8 cellular contexts compared by ENCODE assay signal in genomic region chr17:36072431-36073121, GRCh38. TPM values are rescaled to one million over a fixed set of nuclear protein-coding genes. Genes with fewer than 3 reads are reported as not detected.
DNase-seq lines count a peak whose midpoint lies in the region; ATAC-seq, FAIRE-seq and TF ChIP-seq lines count a peak whose summit lies in the region.

No MANE protein-coding gene starts in this region.

- CTCF ChIA-PET in AG04450 (lab: Charles Lee) (interaction anchor here (0.6 to 2.5 kb wide), 12 partner anchors 9 to 103 kb away, joined by 3 to 20 read pairs (median 3); partner anchors contain the start of gene CCL18), endothelial cell of umbilical vein (lab: Charles Lee) (interaction anchor here (0.6 to 11.3 kb wide), 47 partner anchors 8 to 410 kb away, joined by 3 to 467 read pairs (median 6); partner anchors contain the start of genes CCL14, CCL15, CCL16 and CCL23)
- CTCF ChIA-PET in activated CD4-positive, alpha-beta memory T cell treated with anti-CD3 and anti-CD28 coated beads, Interleukin-2, amount 10 ng/mL, durations not matched to agents 7 days and 5 days (lab: Charles Lee), result interaction anchor here (0.7 to 4.5 kb wide), 27 partner anchors 9 to 224 kb away, joined by 3 to 31 read pairs (median 4); partner anchors contain the start of genes CCL16, CCL18 and CCL3

- peak overlapping the region; percentile 27 for H3K27ac Mint-ChIP-seq in activated CD4-positive, alpha-beta memory T cell treated with anti-CD3 and anti-CD28 coated beads, Interleukin-2, amount 10 ng/mL, durations not matched to agents 7 days and 5 days
- H3K27ac Mint-ChIP-seq in natural killer cell treated with Interleukin-12 subunit alpha and Interleukin-12 subunit beta and Interleukin-15 and Interleukin-18, amount 100 ng/mL, for 72 hours, result peak overlapping the region; percentile 92 to 98
- H3K27ac Mint-ChIP-seq in type B pancreatic cell, result no peak overlapping the region

- in situ Hi-C loops in GM13977 (cut with MboI; ENCODE audit: low pct_unique_long_range_greater_than_20kb, low sequenced_read_pairs, unreplicated experiment), result loop anchor here (10.0 kb wide), 1 partner anchor 58 kb away; the partner anchor contains the start of gene CCL23

- H3K9me3 ChIP-seq in AG04450 (ENCODE audit: control insufficient read depth, insufficient read depth, low read length), result no peaks in the 10 kb centered on the region
- H3K9me3 ChIP-seq in MG63, result no peaks in the 10 kb centered on the region
- no peaks in the 10 kb centered on the region for H3K9me3 ChIP-seq in endothelial cell of umbilical vein (replicated peaks; ENCODE audit: control insufficient read depth, insufficient read depth, low read length)

- H3K4me3 ChIP-seq in AG04450 (ENCODE audit: low read depth, low read length) (no peak overlapping the region), MG63 (no peak overlapping the region), endothelial cell of umbilical vein (replicated peaks in 1 of 3; ENCODE audit: insufficient read depth in 1 of 3, low read depth in 1 of 3, low read length in 3 of 3) (no peak overlapping the region)

- POLR2A ChIA-PET in AG04450 (lab: Yijun Ruan, JAX) (no interaction called here), endothelial cell of umbilical vein (lab: Charles Lee) (interaction anchor here (1.0 to 1.1 kb wide), 3 partner anchors 95 to 103 kb away, joined by 3 to 5 read pairs (median 4); no protein-coding TSS in a partner anchor)
- POLR2A ChIA-PET in activated CD4-positive, alpha-beta memory T cell treated with anti-CD3 and anti-CD28 coated beads, Interleukin-2, amount 10 ng/mL, durations not matched to agents 7 days and 5 days (lab: Charles Lee), result interaction anchor here (1.1 to 1.8 kb wide), 2 partner anchors 10 to 13 kb away, joined by 3 to 9 read pairs; no protein-coding TSS in a partner anchor

- no peaks in the 10 kb centered on the region for H3K36me3 Mint-ChIP-seq in activated CD4-positive, alpha-beta memory T cell treated with anti-CD3 and anti-CD28 coated beads, Interleukin-2, amount 10 ng/mL, durations not matched to agents 7 days and 5 days (ENCODE audit: low read depth)
- peaks cover under 1% of the 10 kb centered on the region for H3K36me3 Mint-ChIP-seq in natural killer cell treated with Interleukin-12 subunit alpha and Interleukin-12 subunit beta and Interleukin-15 and Interleukin-18, amount 100 ng/mL, for 72 hours
- H3K36me3 Mint-ChIP-seq in type B pancreatic cell, result no peaks in the 10 kb centered on the region

- ATAC-seq in natural killer cell treated with Interleukin-12 subunit alpha and Interleukin-12 subunit beta and Interleukin-15 and Interleukin-18, amount 100 ng/mL, for 72 hours, result peak; percentile 84
- ATAC-seq in GM21619 (IDR thresholded peaks at IDR 0.05; ENCODE audit: unreplicated experiment), result no peak

- H3K27me3 ChIP-seq in AG04450 (ENCODE audit: control insufficient read depth, insufficient read depth, low read length) (peaks cover 2% of the 10 kb centered on the region), MG63 (peaks cover 3% of the 10 kb centered on the region; the same call in 1 of the 2 replicates), endothelial cell of umbilical vein (ENCODE audit: control insufficient read depth in 2 of 2, insufficient read depth in 2 of 2, low read length in 2 of 2) (peaks cover 4 to 10% of the 10 kb centered on the region in 2 experiments)

- FAIRE-seq in endothelial cell of umbilical vein (lab: Jason Lieb, UNC), result no peak

- H3K79me2 ChIP-seq in endothelial cell of umbilical vein (ENCODE audit: control insufficient read depth, insufficient read depth, low read length), result no peaks in the 10 kb centered on the region

- dilution Hi-C loops in endothelial cell of umbilical vein (cut with MboI; ENCODE audit: extremely low pct_ligation_motif_present, low sequenced_read_pairs), result no loop called here

- no peak for TF ChIP-seq POLR2A in endothelial cell of umbilical vein (IDR thresholded peaks at IDR 0.05; ENCODE audit: low read depth, low read length)

- no peak overlapping the region for H3K4me3 Mint-ChIP-seq in activated CD4-positive, alpha-beta memory T cell treated with anti-CD3 and anti-CD28 coated beads, Interleukin-2, amount 10 ng/mL, durations not matched to agents 7 days and 5 days
- peak overlapping the region; percentile 64 for H3K4me3 Mint-ChIP-seq in natural killer cell treated with Interleukin-12 subunit alpha and Interleukin-12 subunit beta and Interleukin-15 and Interleukin-18, amount 100 ng/mL, for 72 hours
- H3K4me3 Mint-ChIP-seq in type B pancreatic cell, result no peak overlapping the region

- no peaks in the 10 kb centered on the region for H3K9me1 ChIP-seq in endothelial cell of umbilical vein (replicated peaks; ENCODE audit: control insufficient read depth, extremely low read depth, insufficient read depth, low read length)

- peaks cover 31% of the 10 kb centered on the region for H3K4me1 Mint-ChIP-seq in activated CD4-positive, alpha-beta memory T cell treated with anti-CD3 and anti-CD28 coated beads, Interleukin-2, amount 10 ng/mL, durations not matched to agents 7 days and 5 days
- peaks cover 63 to 80% of the 10 kb centered on the region in 2 donors for H3K4me1 Mint-ChIP-seq in natural killer cell treated with Interleukin-12 subunit alpha and Interleukin-12 subunit beta and Interleukin-15 and Interleukin-18, amount 100 ng/mL, for 72 hours (ENCODE audit: low read depth in 2 of 2)
- no peaks in the 10 kb centered on the region for H3K4me1 Mint-ChIP-seq in type B pancreatic cell (ENCODE audit: unreplicated experiment)

- no peaks in the 10 kb centered on the region for H3K9me3 Mint-ChIP-seq in activated CD4-positive, alpha-beta memory T cell treated with anti-CD3 and anti-CD28 coated beads, Interleukin-2, amount 10 ng/mL, durations not matched to agents 7 days and 5 days
- H3K9me3 Mint-ChIP-seq in natural killer cell treated with Interleukin-12 subunit alpha and Interleukin-12 subunit beta and Interleukin-15 and Interleukin-18, amount 100 ng/mL, for 72 hours, result no peaks in the 10 kb centered on the region
- H3K9me3 Mint-ChIP-seq in type B pancreatic cell, result no peaks in the 10 kb centered on the region

- peaks cover 8% of the 10 kb centered on the region for H3K27me3 Mint-ChIP-seq in activated CD4-positive, alpha-beta memory T cell treated with anti-CD3 and anti-CD28 coated beads, Interleukin-2, amount 10 ng/mL, durations not matched to agents 7 days and 5 days
- H3K27me3 Mint-ChIP-seq in natural killer cell treated with Interleukin-12 subunit alpha and Interleukin-12 subunit beta and Interleukin-15 and Interleukin-18, amount 100 ng/mL, for 72 hours, result no peaks in the 10 kb centered on the region
- H3K27me3 Mint-ChIP-seq in type B pancreatic cell, result peaks cover 9% of the 10 kb centered on the region

- DNase-seq in AG04450 (ENCODE audit: low read depth, low spot score) (no peak), GM13977 (ENCODE audit: low spot score) (peak; percentile 71), MG63 (peak; percentile 37), endothelial cell of umbilical vein (ENCODE audit: low read depth, low spot score) (peak; percentile 58), type B pancreatic cell (ENCODE audit: extremely low spot score, unreplicated experiment) (no peak)
- DNase-seq in activated CD4-positive, alpha-beta memory T cell treated with anti-CD3 and anti-CD28 coated beads, Interleukin-2, amount 10 ng/mL, durations not matched to agents 7 days and 5 days, result peak; percentile 72
- DNase-seq in natural killer cell treated with Interleukin-12 subunit alpha and Interleukin-12 subunit beta and Interleukin-15 and Interleukin-18, amount 100 ng/mL, for 72 hours (ENCODE audit: low spot score), result peak; percentile 89

- no peaks in the 10 kb centered on the region for H4K20me1 ChIP-seq in endothelial cell of umbilical vein (replicated peaks; ENCODE audit: control insufficient read depth, extremely low read depth, insufficient read depth, low read length)

- no peak overlapping the region for H3K9ac ChIP-seq in endothelial cell of umbilical vein (replicated peaks; ENCODE audit: extremely low read depth, insufficient read depth, low read length)

- no peaks in the 10 kb centered on the region for H3K36me3 ChIP-seq in MG63
- no peaks in the 10 kb centered on the region for H3K36me3 ChIP-seq in endothelial cell of umbilical vein (ENCODE audit: control insufficient read depth in 2 of 2, extremely low read depth in 1 of 2, insufficient read depth in 2 of 2, low read length in 2 of 2)

- intact Hi-C loops in endothelial cell of umbilical vein (cut with micrococcal nuclease), result loop anchor here (1.0 to 10.0 kb wide), 5 partner anchors 64 to 228 kb away; no protein-coding TSS in a partner anchor

- BruUV-seq in endothelial cell of umbilical vein (replicated peaks; lab: Mats Ljungman, UMichigan), result no TSS peak

- TF ChIP-seq CTCF in AG04450 (IDR thresholded peaks at IDR 0.05; ENCODE audit: low read depth, low read length), result peak; percentile 53
- TF ChIP-seq CTCF in GM13977 (IDR thresholded peaks at IDR 0.05; ENCODE audit: extremely low read depth, insufficient read depth, missing control alignments), result peak; percentile 83
- TF ChIP-seq CTCF in endothelial cell of umbilical vein (IDR thresholded peaks at IDR 0.05; ENCODE audit: extremely low read depth in 1 of 2, insufficient read depth in 1 of 2, low read depth in 1 of 2, low read length in 2 of 2), result peak; percentile 73 to 82
- peak; percentile 85 for TF ChIP-seq CTCF in type B pancreatic cell (conservative IDR thresholded peaks at IDR 0.05)

- H3K27ac ChIP-seq in AG04450 (ENCODE audit: low read depth, low read length) (no peak overlapping the region), endothelial cell of umbilical vein (ENCODE audit: insufficient read depth, low read depth, low read length) (no peak overlapping the region)

- H3K4me2 ChIP-seq in endothelial cell of umbilical vein (ENCODE audit: insufficient read depth, low read length), result no peak overlapping the region

- no peak overlapping the region for H2AFZ ChIP-seq in endothelial cell of umbilical vein (ENCODE audit: low read depth, low read length)

- no peaks in the 10 kb centered on the region for H3K4me1 ChIP-seq in endothelial cell of umbilical vein (ENCODE audit: control insufficient read depth, extremely low read depth, insufficient read depth, low read length)

RNA-seq across cellular contexts. Expression of gene CCL18, which starts 8.5 kb away (rescaled TPM):
- polyA plus RNA-seq in AG04450 (2011; rRNA removed), result not detected in 2 replicates
- not detected in 2 replicates for polyA minus RNA-seq in AG04450 (2011; rRNA and poly(A)+ RNA removed)
- not detected in 2 replicates for total RNA-seq in MG63 (2014; rRNA removed; shearing (Covaris generic); ENCODE audit: low replicate concordance)
- not detected for total RNA-seq in activated CD4-positive, alpha-beta memory T cell treated with anti-CD3 and anti-CD28 coated beads, Interleukin-2, amount 10 ng/mL, durations not matched to agents 7 days and 5 days
- not detected in 2 replicates for total RNA-seq in endothelial cell of umbilical vein
- polyA plus RNA-seq in endothelial cell of umbilical vein, result not detected in 2 replicates
- polyA plus RNA-seq in endothelial cell of umbilical vein (2011; cell fraction: cytosol; rRNA removed), result not detected in 2 replicates
- not detected in 2 replicates for polyA plus RNA-seq in endothelial cell of umbilical vein (2011; cell fraction: nucleus; rRNA removed)
- polyA plus RNA-seq in endothelial cell of umbilical vein (2012), result not detected in 2 replicates
- polyA minus RNA-seq in endothelial cell of umbilical vein, result not detected in 2 replicates
- not detected for polyA minus RNA-seq in endothelial cell of umbilical vein (2011; cell fraction: cytosol; rRNA and poly(A)+ RNA removed)
- polyA minus RNA-seq in endothelial cell of umbilical vein (2011; cell fraction: nucleus; rRNA and poly(A)+ RNA removed), result not detected in 2 replicates
- not detected for total RNA-seq in natural killer cell treated with Interleukin-12 subunit alpha and Interleukin-12 subunit beta and Interleukin-15 and Interleukin-18, amount 100 ng/mL, for 72 hours
- 0.60 TPM in 1 of 2 replicates, not detected in the other for total RNA-seq in type B pancreatic cell (ENCODE audit: low replicate concordance)

RNA-seq across cellular contexts. Expression of gene CCL3, which starts 17.4 kb away (rescaled TPM):
- polyA plus RNA-seq in AG04450 (2011; rRNA removed) (not detected in 2 replicates), endothelial cell of umbilical vein (not detected in 2 replicates)
- not detected in 2 replicates for polyA minus RNA-seq in AG04450 (2011; rRNA and poly(A)+ RNA removed)
- not detected in 2 replicates for total RNA-seq in MG63 (2014; rRNA removed; shearing (Covaris generic); ENCODE audit: low replicate concordance)
- 100 to 1,000 TPM; 106 to 112 TPM for total RNA-seq in activated CD4-positive, alpha-beta memory T cell treated with anti-CD3 and anti-CD28 coated beads, Interleukin-2, amount 10 ng/mL, durations not matched to agents 7 days and 5 days
- total RNA-seq in endothelial cell of umbilical vein (not detected in 2 replicates), type B pancreatic cell (ENCODE audit: low replicate concordance) (not detected in 2 replicates)
- polyA plus RNA-seq in endothelial cell of umbilical vein (2011; cell fraction: cytosol; rRNA removed), result not detected in 2 replicates
- polyA plus RNA-seq in endothelial cell of umbilical vein (2011; cell fraction: nucleus; rRNA removed), result not detected in 2 replicates
- not detected in 2 replicates for polyA plus RNA-seq in endothelial cell of umbilical vein (2012)
- not detected in 2 replicates for polyA minus RNA-seq in endothelial cell of umbilical vein
- polyA minus RNA-seq in endothelial cell of umbilical vein (2011; cell fraction: cytosol; rRNA and poly(A)+ RNA removed), result not detected
- not detected in 2 replicates for polyA minus RNA-seq in endothelial cell of umbilical vein (2011; cell fraction: nucleus; rRNA and poly(A)+ RNA removed)
- 1,000 to 10,000 TPM; 2,440 to 2,619 TPM for total RNA-seq in natural killer cell treated with Interleukin-12 subunit alpha and Interleukin-12 subunit beta and Interleukin-15 and Interleukin-18, amount 100 ng/mL, for 72 hours

RNA-seq across cellular contexts. Expression of gene CCL4, which starts 31.1 kb away (rescaled TPM):
- polyA plus RNA-seq in AG04450 (2011; rRNA removed) (not detected in 2 replicates), endothelial cell of umbilical vein (not detected in 2 replicates)
- polyA minus RNA-seq in AG04450 (2011; rRNA and poly(A)+ RNA removed), result not detected in 2 replicates
- total RNA-seq in MG63 (2014; rRNA removed; shearing (Covaris generic); ENCODE audit: low replicate concordance), result not detected in 2 replicates
- 10 to 100 TPM; 46.8 to 50.4 TPM for total RNA-seq in activated CD4-positive, alpha-beta memory T cell treated with anti-CD3 and anti-CD28 coated beads, Interleukin-2, amount 10 ng/mL, durations not matched to agents 7 days and 5 days
- total RNA-seq in endothelial cell of umbilical vein (not detected in 2 replicates), type B pancreatic cell (ENCODE audit: low replicate concordance) (0.57 TPM in 1 of 2 replicates, not detected in the other)
- polyA plus RNA-seq in endothelial cell of umbilical vein (2011; cell fraction: cytosol; rRNA removed), result not detected in 2 replicates
- not detected in 2 replicates for polyA plus RNA-seq in endothelial cell of umbilical vein (2011; cell fraction: nucleus; rRNA removed)
- polyA plus RNA-seq in endothelial cell of umbilical vein (2012), result not detected in 2 replicates
- not detected in 2 replicates for polyA minus RNA-seq in endothelial cell of umbilical vein
- polyA minus RNA-seq in endothelial cell of umbilical vein (2011; cell fraction: cytosol; rRNA and poly(A)+ RNA removed), result not detected
- not detected in 2 replicates for polyA minus RNA-seq in endothelial cell of umbilical vein (2011; cell fraction: nucleus; rRNA and poly(A)+ RNA removed)
- 100 to 1,000 TPM; 379 to 582 TPM for total RNA-seq in natural killer cell treated with Interleukin-12 subunit alpha and Interleukin-12 subunit beta and Interleukin-15 and Interleukin-18, amount 100 ng/mL, for 72 hours

RNA-seq across cellular contexts. Expression of gene CCL23, which starts 54.8 kb away (rescaled TPM):
- not detected in 2 replicates for polyA plus RNA-seq in AG04450 (2011; rRNA removed)
- polyA minus RNA-seq in AG04450 (2011; rRNA and poly(A)+ RNA removed), result not detected in 2 replicates
- not detected in 2 replicates for total RNA-seq in MG63 (2014; rRNA removed; shearing (Covaris generic); ENCODE audit: low replicate concordance)
- under 1 TPM in 1 of 2 experiments, not detected in 1; 0.48 TPM for total RNA-seq in activated CD4-positive, alpha-beta memory T cell treated with anti-CD3 and anti-CD28 coated beads, Interleukin-2, amount 10 ng/mL, durations not matched to agents 7 days and 5 days
- total RNA-seq in endothelial cell of umbilical vein, result 1.0 TPM in 1 of 2 replicates, not detected in the other
- 1.1 TPM in 2 replicates for polyA plus RNA-seq in endothelial cell of umbilical vein
- polyA plus RNA-seq in endothelial cell of umbilical vein (2011; cell fraction: cytosol; rRNA removed), result 2.1 and 2.6 TPM in 2 replicates
- 0.45 and 0.66 TPM in 2 replicates for polyA plus RNA-seq in endothelial cell of umbilical vein (2011; cell fraction: nucleus; rRNA removed)
- 2.7 and 3.2 TPM in 2 replicates for polyA plus RNA-seq in endothelial cell of umbilical vein (2012)
- polyA minus RNA-seq in endothelial cell of umbilical vein, result not detected in 2 replicates
- polyA minus RNA-seq in endothelial cell of umbilical vein (2011; cell fraction: cytosol; rRNA and poly(A)+ RNA removed), result not detected
- not detected in 2 replicates for polyA minus RNA-seq in endothelial cell of umbilical vein (2011; cell fraction: nucleus; rRNA and poly(A)+ RNA removed)
- 1 to 10 TPM in 1 of 2 donors, not detected in 1; 1.7 TPM for total RNA-seq in natural killer cell treated with Interleukin-12 subunit alpha and Interleukin-12 subunit beta and Interleukin-15 and Interleukin-18, amount 100 ng/mL, for 72 hours
- total RNA-seq in type B pancreatic cell (ENCODE audit: low replicate concordance), result not detected in 2 replicates

Comparison
In these comparisons a context has a peak if more than half of its experiments do, and no peak if none do; other contexts are left out.
1. DNase-seq: peak in GM13977 (single experiment), MG63 (single experiment), activated CD4-positive, alpha-beta memory T cell treated with anti-CD3 and anti-CD28 coated beads, Interleukin-2, amount 10 ng/mL, durations not matched to agents 7 days and 5 days (single experiment), endothelial cell of umbilical vein (single experiment) and natural killer cell treated with Interleukin-12 subunit alpha and Interleukin-12 subunit beta and Interleukin-15 and Interleukin-18, amount 100 ng/mL, for 72 hours (single experiment); none in AG04450 (single experiment) and type B pancreatic cell (single experiment).
2. RNA of gene CCL3, which starts 17.4 kb away (total RNA-seq): 2,440 to 2,619 TPM in natural killer cell treated with Interleukin-12 subunit alpha and Interleukin-12 subunit beta and Interleukin-15 and Interleukin-18, amount 100 ng/mL, for 72 hours and 106 to 112 TPM in activated CD4-positive, alpha-beta memory T cell treated with anti-CD3 and anti-CD28 coated beads, Interleukin-2, amount 10 ng/mL, durations not matched to agents 7 days and 5 days; not detected in MG63, not detected in endothelial cell of umbilical vein and not detected in type B pancreatic cell; every median in the first group is over 100 times any median in the second.
3. RNA of gene CCL4, which starts 31.1 kb away (total RNA-seq): 379 to 582 TPM in natural killer cell treated with Interleukin-12 subunit alpha and Interleukin-12 subunit beta and Interleukin-15 and Interleukin-18, amount 100 ng/mL, for 72 hours and 46.8 to 50.4 TPM in activated CD4-positive, alpha-beta memory T cell treated with anti-CD3 and anti-CD28 coated beads, Interleukin-2, amount 10 ng/mL, durations not matched to agents 7 days and 5 days; not detected in MG63, not detected in endothelial cell of umbilical vein and 0.57 TPM in type B pancreatic cell; every median in the first group is over 10 times any median in the second.
4. Peak in every context shown above with its lines, with median percentiles within 50 percentile points of each other: CTCF ChIP-seq.